18 cellular contexts compared by ENCODE assay signal in genomic region chr3:43319364-43319763, GRCh38. TPM values are rescaled to one million over a fixed set of nuclear protein-coding genes. Genes with fewer than 3 reads are reported as not detected.
DNase-seq lines count a peak whose midpoint lies in the region; ATAC-seq and TF ChIP-seq lines count a peak whose summit lies in the region.
"Had no signal": no experiment of that assay in that cellular context is flagged by ENCODE, and none has a peak within 500 bp of the region (broad histone marks: within the 10 kb centered on the region; RNA-seq: fewer than 3 reads in every experiment).

No MANE protein-coding gene starts in this region.

- no peak overlapping the region for H3K27ac ChIP-seq in CD4-positive, CD25-positive, alpha-beta regulatory T cell (ENCODE audit: insufficient read depth, low read length, poor library complexity, severe bottlenecking)
- H3K27ac ChIP-seq in smooth muscle cell (ENCODE audit: low read depth): no peak overlapping the region
- H3K27ac ChIP-seq: Peyer's patch had no signal

- peaks cover 40% of the 10 kb centered on the region for H3K36me3 Mint-ChIP-seq in CD4-positive, CD25-positive, alpha-beta regulatory T cell
- peaks cover 32% of the 10 kb centered on the region for H3K36me3 Mint-ChIP-seq in effector memory CD8-positive, alpha-beta T cell (ENCODE audit: insufficient read depth)
- H3K36me3 Mint-ChIP-seq in naive thymus-derived CD8-positive, alpha-beta T cell: peaks cover 0 to 71% (median 18%) of the 10 kb centered on the region in 3 donors

- H4K20me1 ChIP-seq in smooth muscle cell (ENCODE audit: low read depth): peaks cover 59% of the 10 kb centered on the region

- H3F3A ChIP-seq in smooth muscle cell (ENCODE audit: low read depth): no peaks in the 10 kb centered on the region

- peaks cover 32% of the 10 kb centered on the region for H3K36me3 ChIP-seq in CD4-positive, CD25-positive, alpha-beta regulatory T cell (ENCODE audit: control insufficient read depth, insufficient read depth, low read length)
- no peaks in the 10 kb centered on the region for H3K36me3 ChIP-seq in smooth muscle cell (ENCODE audit: low read depth)
- H3K36me3 ChIP-seq: Peyer's patch had no signal

- peak overlapping the region in 2 of 3 donors; percentile 78 to 82 for H3K27ac Mint-ChIP-seq in CD4-positive, CD25-positive, alpha-beta regulatory T cell
- H3K27ac Mint-ChIP-seq in effector memory CD8-positive, alpha-beta T cell: peak overlapping the region; percentile 78 to 89
- H3K27ac Mint-ChIP-seq in naive thymus-derived CD8-positive, alpha-beta T cell: peak overlapping the region; percentile 22 to 93 (median 81)
- H3K27ac Mint-ChIP-seq: activated naive CD4-positive, alpha-beta T cell treated with anti-CD3 and anti-CD28 coated beads, Interleukin-2, amount 10 ng/mL, durations not matched to agents 7 days and 5 days; memory B cell had no signal

- no peaks in the 10 kb centered on the region for H3K9me3 ChIP-seq in CD4-positive, CD25-positive, alpha-beta regulatory T cell (ENCODE audit: control insufficient read depth in 2 of 2, low read length in 2 of 2)
- H3K9me3 ChIP-seq in smooth muscle cell (replicated peaks; ENCODE audit: low read depth): no peaks in the 10 kb centered on the region
- H3K9me3 ChIP-seq: Peyer's patch had no signal

- H3K4me3 Mint-ChIP-seq in CD4-positive, CD25-positive, alpha-beta regulatory T cell: peak overlapping the region; percentile 47 to 80 (median 65)
- peak overlapping the region in 1 of 2 donors; percentile 60 for H3K4me3 Mint-ChIP-seq in effector memory CD8-positive, alpha-beta T cell
- H3K4me3 Mint-ChIP-seq in naive thymus-derived CD8-positive, alpha-beta T cell: peak overlapping the region in 8 of 10 donors; percentile 21 to 81 (median 63)
- H3K4me3 Mint-ChIP-seq: activated naive CD4-positive, alpha-beta T cell treated with anti-CD3 and anti-CD28 coated beads, Interleukin-2, amount 10 ng/mL, durations not matched to agents 7 days and 5 days; memory B cell had no signal

- H3K4me2 ChIP-seq in smooth muscle cell: no peak overlapping the region

- peaks cover 27% of the 10 kb centered on the region for H3K79me2 ChIP-seq in smooth muscle cell (ENCODE audit: low read depth)

- H2AFZ ChIP-seq in smooth muscle cell (ENCODE audit: low read depth): no peak overlapping the region

- no peak overlapping the region for H3K4me3 ChIP-seq in AG10803 (ENCODE audit: low read length)
- H3K4me3 ChIP-seq in CD4-positive, CD25-positive, alpha-beta regulatory T cell (ENCODE audit: low read depth, low read length): no peak overlapping the region
- H3K4me3 ChIP-seq in smooth muscle cell: no peak overlapping the region
- H3K4me3 ChIP-seq: Peyer's patch had no signal

- H3K27me3 ChIP-seq in CD4-positive, CD25-positive, alpha-beta regulatory T cell (ENCODE audit: control insufficient read depth, insufficient read depth, low read length): no peaks in the 10 kb centered on the region
- no peaks in the 10 kb centered on the region for H3K27me3 ChIP-seq in smooth muscle cell (ENCODE audit: low read depth)
- H3K27me3 ChIP-seq: dorsolateral prefrontal cortex, Peyer's patch had no signal

- intact Hi-C loops in posterior vena cava (cut with DNase I): no loop called here

- no peaks in the 10 kb centered on the region for H3K27me3 Mint-ChIP-seq in CD4-positive, CD25-positive, alpha-beta regulatory T cell
- H3K27me3 Mint-ChIP-seq in effector memory CD8-positive, alpha-beta T cell: no peaks in the 10 kb centered on the region
- no peaks in the 10 kb centered on the region for H3K27me3 Mint-ChIP-seq in naive thymus-derived CD8-positive, alpha-beta T cell
- H3K27me3 Mint-ChIP-seq: activated naive CD4-positive, alpha-beta T cell treated with anti-CD3 and anti-CD28 coated beads, Interleukin-2, amount 10 ng/mL, durations not matched to agents 7 days and 5 days; memory B cell had no signal

- H3K4me1 Mint-ChIP-seq in CD4-positive, CD25-positive, alpha-beta regulatory T cell: peaks cover 48 to 96% (median 68%) of the 10 kb centered on the region in 4 donors
- peaks cover 38 to 64% of the 10 kb centered on the region in 2 donors for H3K4me1 Mint-ChIP-seq in effector memory CD8-positive, alpha-beta T cell (ENCODE audit: low read depth in 2 of 2)
- H3K4me1 Mint-ChIP-seq in naive thymus-derived CD8-positive, alpha-beta T cell: peaks cover 31 to 94% (median 84%) of the 10 kb centered on the region in 4 donors

- TF ChIP-seq CTCF in AG10803 (conservative IDR thresholded peaks at IDR 0.05; ENCODE audit: low read length) (no peak), smooth muscle cell (IDR thresholded peaks at IDR 0.05; ENCODE audit: borderline replicate concordance, insufficient read depth, poor library complexity, severe bottlenecking) (no peak)

- 96% methylated on average over 7 of the region's 7 CpGs for WGBS in smooth muscle cell (ENCODE audit: low lambda C conversion rate)

- H3K9ac ChIP-seq in smooth muscle cell (ENCODE audit: low read depth): no peak overlapping the region

- peaks cover 0 to 1% (median 0%) of the 10 kb centered on the region in 7 donors for H3K9me3 Mint-ChIP-seq in CD4-positive, CD25-positive, alpha-beta regulatory T cell
- H3K9me3 Mint-ChIP-seq in effector memory CD8-positive, alpha-beta T cell: no peaks in the 10 kb centered on the region
- H3K9me3 Mint-ChIP-seq in naive thymus-derived CD8-positive, alpha-beta T cell: peaks cover 0 to 2% (median 0%) of the 10 kb centered on the region in 9 donors
- H3K9me3 Mint-ChIP-seq: activated naive CD4-positive, alpha-beta T cell treated with anti-CD3 and anti-CD28 coated beads, Interleukin-2, amount 10 ng/mL, durations not matched to agents 7 days and 5 days; memory B cell had no signal

- H3K4me1 ChIP-seq in CD4-positive, CD25-positive, alpha-beta regulatory T cell (ENCODE audit: control insufficient read depth, insufficient read depth, low read length, poor library complexity, severe bottlenecking): peaks cover 51% of the 10 kb centered on the region
- H3K4me1 ChIP-seq in smooth muscle cell (ENCODE audit: low read depth): peaks cover 6% of the 10 kb centered on the region

- ATAC-seq in CD4-positive, CD25-positive, alpha-beta regulatory T cell (ENCODE audit: low read depth in 2 of 2): no peak
- no peak for ATAC-seq in effector memory CD8-positive, alpha-beta T cell (replicated peaks)
- ATAC-seq in naive thymus-derived CD8-positive, alpha-beta T cell: no peak
- no peak for ATAC-seq in HG02571 (IDR thresholded peaks at IDR 0.05; ENCODE audit: unreplicated experiment)
- ATAC-seq: SK-N-SH treated with all-trans-retinoic acid at 6 μM for 48 hours had no signal

- POLR2A ChIA-PET in naive thymus-derived CD8-positive, alpha-beta T cell (lab: Charles Lee): interaction anchor here (1.1 to 2.5 kb wide), 4 partner anchors 10 to 33 kb away, joined by 3 to 10 read pairs (median 6); partner anchors contain the start of gene SNRK

- DNase-seq in AG10803 (ENCODE audit: low read depth) (peak; percentile 31), smooth muscle cell (lab: John Stamatoyannopoulos, UW; ENCODE audit: unreplicated experiment) (no peak), posterior vena cava (ENCODE audit: low spot score) (no peak), Ammon's horn (ENCODE audit: low spot score) (no peak)
- DNase-seq in CD4-positive, CD25-positive, alpha-beta regulatory T cell: no peak
- no peak for DNase-seq in effector memory CD8-positive, alpha-beta T cell
- no peak for DNase-seq in naive thymus-derived CD8-positive, alpha-beta T cell
- DNase-seq: activated CD4-positive, alpha-beta T cell treated with anti-CD3 and anti-CD28 coated beads for 4 hours; activated naive CD4-positive, alpha-beta T cell treated with anti-CD3 and anti-CD28 coated beads, Interleukin-2, amount 10 ng/mL, durations not matched to agents 7 days and 5 days; head of caudate nucleus; NCI-H82; Peyer's patch; retina; stimulated activated CD4-positive, alpha-beta T cell treated with anti-CD3 and anti-CD28 coated beads, Interleukin-1b, Interleukin-23, amount 100 ng/mL, for 48 hours had no signal

RNA-seq across cellular contexts. Expression of gene SNRK, which starts 33.0 kb away (rescaled TPM):
- 158 TPM for total RNA-seq in CD4-positive, CD25-positive, alpha-beta regulatory T cell
- polyA plus RNA-seq in CD4-positive, CD25-positive, alpha-beta regulatory T cell: 10 to 100 TPM; 40.7 to 56.9 (median 48.1) TPM
- 100 to 1,000 TPM; 206 to 225 TPM for total RNA-seq in naive thymus-derived CD8-positive, alpha-beta T cell
- 10 to 100 TPM; 71.1 to 97.5 (median 90.6) TPM for polyA plus RNA-seq in naive thymus-derived CD8-positive, alpha-beta T cell
- total RNA-seq in smooth muscle cell (14.2 and 14.7 TPM in 2 replicates), posterior vena cava (10 to 100 TPM; 34.8 to 49.3 TPM)
- polyA plus RNA-seq in smooth muscle cell: 3.9 and 6.3 TPM in 2 replicates
